8 cellular contexts compared by ENCODE assay signal in genomic region chr19:49335071-49335783, GRCh38. TPM values are rescaled to one million over a fixed set of nuclear protein-coding genes. Genes with fewer than 3 reads are reported as not detected.
DNase-seq lines count a peak whose midpoint lies in the region; ATAC-seq and TF ChIP-seq lines count a peak whose summit lies in the region.

TSS of gene CD37 (plus strand) at chr19:49335406. CDS start at chr19:49335541, 135 bp downstream.

- no peak within 1 kb of the TSS for H2AFZ ChIP-seq in smooth muscle cell (ENCODE audit: low read depth)

- TF ChIP-seq CTCF in smooth muscle cell (IDR thresholded peaks at IDR 0.05; ENCODE audit: borderline replicate concordance, insufficient read depth, poor library complexity, severe bottlenecking), result no peak

- peak; percentile 88 for TF ChIP-seq POLR2A in GM19193 (IDR thresholded peaks at IDR 0.05; ENCODE audit: extremely low read depth, insufficient read depth, insufficient read length)

- no peaks in the 10 kb centered on the region for H3K9me3 ChIP-seq in smooth muscle cell (replicated peaks; ENCODE audit: low read depth)

- H3K9ac ChIP-seq in smooth muscle cell (ENCODE audit: low read depth), result no peak within 1 kb of the TSS

- no peaks in the 10 kb centered on the region for H3F3A ChIP-seq in smooth muscle cell (ENCODE audit: low read depth)

- H3K4me1 ChIP-seq in smooth muscle cell (ENCODE audit: low read depth), result peaks cover 4% of the 10 kb centered on the region

- H3K27ac ChIP-seq in smooth muscle cell (ENCODE audit: low read depth), result no peak within 1 kb of the TSS

- no peaks in the 10 kb centered on the region for H3K79me2 ChIP-seq in smooth muscle cell (ENCODE audit: low read depth)

- no peaks in the 10 kb centered on the region for H3K36me3 ChIP-seq in smooth muscle cell (ENCODE audit: low read depth)

- DNase-seq in T-helper 9 cell (peak; percentile 39), sciatic nerve (ENCODE audit: low spot score) (peak; percentile 55), HK-2 (ENCODE audit: unreplicated experiment) (no peak), smooth muscle cell (lab: John Stamatoyannopoulos, UW; ENCODE audit: unreplicated experiment) (no peak)
- DNase-seq in central memory CD4-positive, alpha-beta T cell, result peak; percentile 62

- H4K20me1 ChIP-seq in smooth muscle cell (ENCODE audit: low read depth), result peaks cover 24% of the 10 kb centered on the region

- intact Hi-C loops in sciatic nerve (cut with DNase I), result no loop called here

- no peak within 1 kb of the TSS for H3K4me3 ChIP-seq in smooth muscle cell

- H3K27me3 ChIP-seq in smooth muscle cell (ENCODE audit: low read depth), result no peaks in the 10 kb centered on the region

- 83% methylated on average over 10 of the region's 13 CpGs for WGBS in smooth muscle cell (ENCODE audit: low lambda C conversion rate)

- no peak for ATAC-seq in sciatic nerve
- ATAC-seq in HG03432 (IDR thresholded peaks at IDR 0.05; ENCODE audit: unreplicated experiment), result no peak
- ATAC-seq in HG03571 (IDR thresholded peaks at IDR 0.05; ENCODE audit: unreplicated experiment), result no peak

- no peak within 1 kb of the TSS for H3K4me2 ChIP-seq in smooth muscle cell

RNA-seq across cellular contexts. Expression of gene CD37, which starts in this region (rescaled TPM):
- 21.3 TPM for total RNA-seq in sciatic nerve
- not detected in 2 replicates for total RNA-seq in smooth muscle cell
- polyA plus RNA-seq in smooth muscle cell, result 7.0 and 8.8 TPM in 2 replicates

Comparison
In these comparisons a context has a peak if more than half of its experiments do, and no peak if none do; other contexts are left out.
1. RNA of gene CD37 (total RNA-seq): 21.3 TPM in sciatic nerve (single experiment); not detected in smooth muscle cell; every median in the first group is over 10 times any median in the second.
2. DNase-seq: peak in T-helper 9 cell (single experiment), central memory CD4-positive, alpha-beta T cell (single experiment) and sciatic nerve (single experiment); none in HK-2 (single experiment) and smooth muscle cell (single experiment).